ENCODE assay signal across 9 cellular contexts in the genomic region with DNA sequence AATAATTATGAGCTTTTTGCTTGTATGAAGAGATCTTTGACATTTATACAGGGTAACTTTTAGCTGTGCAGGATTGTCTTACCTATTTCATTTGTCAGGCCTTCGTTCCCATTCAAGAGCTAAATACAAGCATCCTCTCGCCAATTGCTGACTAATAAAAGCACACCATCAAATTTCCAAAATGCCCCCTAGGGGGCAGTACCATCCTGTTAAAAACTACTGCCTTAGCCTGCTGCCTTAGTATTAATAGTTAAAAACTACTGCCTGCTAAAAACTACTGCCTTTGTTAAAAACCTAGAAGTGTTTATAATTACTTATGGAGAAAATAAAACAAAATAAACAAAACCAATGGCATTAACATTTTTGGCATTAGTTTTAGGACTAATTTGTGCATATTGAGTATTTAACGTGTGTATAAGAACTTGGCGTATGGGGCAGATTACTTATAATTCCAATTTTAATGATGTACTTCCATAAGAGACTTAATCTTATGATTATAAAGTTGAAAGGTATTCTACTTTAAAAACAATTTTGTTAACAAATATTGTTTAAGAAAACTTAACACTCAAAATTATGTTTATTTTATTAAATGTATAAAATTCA. TPM values are rescaled to one million over a fixed set of nuclear protein-coding genes. Genes with fewer than 3 reads are reported as not detected.
DNase-seq lines count a peak whose midpoint lies in the region; ATAC-seq and TF ChIP-seq lines count a peak whose summit lies in the region.
"Had no signal": no experiment of that assay in that cellular context is flagged by ENCODE, and none has a peak within 500 bp of the region (broad histone marks: within the 10 kb centered on the region; RNA-seq: fewer than 3 reads in every experiment).

No MANE protein-coding gene starts in this region.

- H3K36me3 ChIP-seq in OCI-LY7 (ENCODE audit: insufficient read depth, low read length), result no peaks in the 10 kb centered on the region
- H3K36me3 ChIP-seq: BLaER1 had no signal

- no TSS peak for BruUV-seq in OCI-LY7 (replicated peaks; lab: Mats Ljungman, UMichigan)

- TF ChIP-seq EP300 in Ishikawa (IDR thresholded peaks at IDR 0.05; ENCODE audit: borderline replicate concordance), result no peak

- TF ChIP-seq RAD21 in Ishikawa (IDR thresholded peaks at IDR 0.05; ENCODE audit: low read depth), result peak; percentile 60

- peak; percentile 98 for TF ChIP-seq CTCF in OCI-LY7 (conservative IDR thresholded peaks at IDR 0.05; ENCODE audit: low read length)
- peak; percentile 75 for TF ChIP-seq CTCF in foreskin fibroblast (IDR thresholded peaks at IDR 0.05; ENCODE audit: low read depth, low read length)

- DNase-seq in NCI-H2107 treated with DMSO at 0.1 percent for 48 hours (lab: John Stamatoyannopoulos, UW; ENCODE audit: unreplicated experiment), result peak; percentile 85
- DNase-seq in NCI-H2107 (lab: John Stamatoyannopoulos, UW), result no peak
- peak; percentile 79 for DNase-seq in OCI-LY7 (ENCODE audit: low spot score)
- peak; percentile 23 for DNase-seq in activated T-helper 1 cell treated with Interleukin-2 at 50 U/mL for 16 hours (ENCODE audit: low read depth)
- peak; percentile 46 to 85 for DNase-seq in foreskin fibroblast
- DNase-seq in renal cortical epithelial cell (ENCODE audit: low read depth), result peak; percentile 68

- H4K20me1 ChIP-seq in OCI-LY7 (ENCODE audit: insufficient read depth, low read length), result no peaks in the 10 kb centered on the region
- H4K20me1 ChIP-seq: BLaER1 had no signal

- no peak overlapping the region for H3K27ac ChIP-seq in OCI-LY7 (ENCODE audit: low read depth, low read length, poor library complexity, severe bottlenecking)
- H3K27ac ChIP-seq: BLaER1 had no signal

- POLR2A ChIA-PET in OCI-LY7 (lab: Charles Lee), result interaction anchor here (1.0 to 2.0 kb wide), 3 partner anchors 34 to 97 kb away, joined by 3 to 5 read pairs (median 5); a partner anchor contains a TSS

- H3K4me1 ChIP-seq in OCI-LY7 (ENCODE audit: insufficient read depth, low read length, poor library complexity, severe bottlenecking), result peaks cover 14% of the 10 kb centered on the region

- CTCF ChIA-PET in OCI-LY7 (lab: Charles Lee; ENCODE audit: unreplicated experiment), result interaction anchor here (0.5 to 1.6 kb wide), 7 partner anchors 9 to 96 kb away, joined by 3 to 6 read pairs (median 4); a partner anchor contains a TSS

- H3K4me3 ChIP-seq in OCI-LY7 (ENCODE audit: low read depth, low read length, poor library complexity, severe bottlenecking) (no peak overlapping the region), foreskin fibroblast (ENCODE audit: low read depth in 1 of 2, low read length in 2 of 2) (no peak overlapping the region)
- H3K4me3 ChIP-seq: BLaER1 had no signal

- intact Hi-C loops in OCI-LY7 (cut with micrococcal nuclease; ENCODE audit: unreplicated experiment), result loop anchor here (5.0 to 10.0 kb wide), 2 partner anchors 198 to 355 kb away; no protein-coding TSS in a partner anchor

- H2AFZ ChIP-seq in OCI-LY7 (ENCODE audit: low read length), result no peak overlapping the region

- no peak for ATAC-seq in GM21515 (IDR thresholded peaks at IDR 0.05; ENCODE audit: unreplicated experiment)

- no peak overlapping the region for H3K4me2 ChIP-seq in OCI-LY7 (ENCODE audit: low read length)
- H3K4me2 ChIP-seq: BLaER1 had no signal

- H3K9me2 ChIP-seq in OCI-LY7 (ENCODE audit: insufficient read depth, low read length), result no peaks in the 10 kb centered on the region

- no peaks in the 10 kb centered on the region for H3K79me2 ChIP-seq in OCI-LY7 (ENCODE audit: insufficient read depth, low read depth, low read length)

- peaks cover 7% of the 10 kb centered on the region; the same call in 1 of the 2 replicates for H3K9me3 ChIP-seq in OCI-LY7 (ENCODE audit: low read length)

TF ChIP-seq in Ishikawa, 13 proteins besides CTCF, POLR2A, EP300 and RAD21:
- TF ChIP-seq, protein P1, sequence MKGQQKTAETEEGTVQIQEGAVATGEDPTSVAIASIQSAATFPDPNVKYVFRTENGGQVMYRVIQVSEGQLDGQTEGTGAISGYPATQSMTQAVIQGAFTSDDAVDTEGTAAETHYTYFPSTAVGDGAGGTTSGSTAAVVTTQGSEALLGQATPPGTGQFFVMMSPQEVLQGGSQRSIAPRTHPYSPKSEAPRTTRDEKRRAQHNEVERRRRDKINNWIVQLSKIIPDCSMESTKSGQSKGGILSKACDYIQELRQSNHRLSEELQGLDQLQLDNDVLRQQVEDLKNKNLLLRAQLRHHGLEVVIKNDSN (IDR thresholded peaks at IDR 0.05), result no peak
- TF ChIP-seq YY1 (IDR thresholded peaks at IDR 0.05; ENCODE audit: low read depth) (no peak), NFIC (IDR thresholded peaks at IDR 0.05) (no peak), ZBTB7A (IDR thresholded peaks at IDR 0.05; ENCODE audit: low read depth) (no peak), TEAD4 (IDR thresholded peaks at IDR 0.05) (no peak), CEBPB (IDR thresholded peaks at IDR 0.05) (no peak)
- TF ChIP-seq, protein P2, sequence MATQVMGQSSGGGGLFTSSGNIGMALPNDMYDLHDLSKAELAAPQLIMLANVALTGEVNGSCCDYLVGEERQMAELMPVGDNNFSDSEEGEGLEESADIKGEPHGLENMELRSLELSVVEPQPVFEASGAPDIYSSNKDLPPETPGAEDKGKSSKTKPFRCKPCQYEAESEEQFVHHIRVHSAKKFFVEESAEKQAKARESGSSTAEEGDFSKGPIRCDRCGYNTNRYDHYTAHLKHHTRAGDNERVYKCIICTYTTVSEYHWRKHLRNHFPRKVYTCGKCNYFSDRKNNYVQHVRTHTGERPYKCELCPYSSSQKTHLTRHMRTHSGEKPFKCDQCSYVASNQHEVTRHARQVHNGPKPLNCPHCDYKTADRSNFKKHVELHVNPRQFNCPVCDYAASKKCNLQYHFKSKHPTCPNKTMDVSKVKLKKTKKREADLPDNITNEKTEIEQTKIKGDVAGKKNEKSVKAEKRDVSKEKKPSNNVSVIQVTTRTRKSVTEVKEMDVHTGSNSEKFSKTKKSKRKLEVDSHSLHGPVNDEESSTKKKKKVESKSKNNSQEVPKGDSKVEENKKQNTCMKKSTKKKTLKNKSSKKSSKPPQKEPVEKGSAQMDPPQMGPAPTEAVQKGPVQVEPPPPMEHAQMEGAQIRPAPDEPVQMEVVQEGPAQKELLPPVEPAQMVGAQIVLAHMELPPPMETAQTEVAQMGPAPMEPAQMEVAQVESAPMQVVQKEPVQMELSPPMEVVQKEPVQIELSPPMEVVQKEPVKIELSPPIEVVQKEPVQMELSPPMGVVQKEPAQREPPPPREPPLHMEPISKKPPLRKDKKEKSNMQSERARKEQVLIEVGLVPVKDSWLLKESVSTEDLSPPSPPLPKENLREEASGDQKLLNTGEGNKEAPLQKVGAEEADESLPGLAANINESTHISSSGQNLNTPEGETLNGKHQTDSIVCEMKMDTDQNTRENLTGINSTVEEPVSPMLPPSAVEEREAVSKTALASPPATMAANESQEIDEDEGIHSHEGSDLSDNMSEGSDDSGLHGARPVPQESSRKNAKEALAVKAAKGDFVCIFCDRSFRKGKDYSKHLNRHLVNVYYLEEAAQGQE (IDR thresholded peaks at IDR 0.05; ENCODE audit: low read depth), result no peak
TF ChIP-seq in Ishikawa: peak in this region for 0.

RNA-seq across cellular contexts. Expression of a gene that starts 3.0 kb away (rescaled TPM):
- 94.2 and 102 TPM in 2 replicates for total RNA-seq in OCI-LY7 (2014; rRNA removed; shearing (Covaris generic))
- total RNA-seq in OCI-LY7 (2022) (52.6 and 55.1 TPM in 2 replicates), renal cortical epithelial cell (31.2 and 53.8 TPM in 2 replicates)

RNA-seq across cellular contexts. Expression of a gene that starts 21.9 kb away (rescaled TPM):
- 0.63 and 0.90 TPM in 2 replicates for total RNA-seq in OCI-LY7 (2014; rRNA removed; shearing (Covaris generic))
- total RNA-seq in OCI-LY7 (2022), result 1.3 and 1.5 TPM in 2 replicates
- 3.0 and 179 TPM in 2 replicates for total RNA-seq in renal cortical epithelial cell

RNA-seq across cellular contexts. Expression of a gene that starts 41.7 kb away (rescaled TPM):
- 0.54 and 1.7 TPM in 2 replicates for total RNA-seq in OCI-LY7 (2014; rRNA removed; shearing (Covaris generic))
- total RNA-seq in OCI-LY7 (2022), result 0.93 and 1.00 TPM in 2 replicates
- 1.2 and 3.3 TPM in 2 replicates for total RNA-seq in renal cortical epithelial cell

RNA-seq across cellular contexts. Expression of a gene that starts 51.3 kb away (rescaled TPM):
- 40.0 and 49.0 TPM in 2 replicates for total RNA-seq in OCI-LY7 (2014; rRNA removed; shearing (Covaris generic))
- total RNA-seq in OCI-LY7 (2022) (61.5 and 63.4 TPM in 2 replicates), renal cortical epithelial cell (7.5 and 15.3 TPM in 2 replicates)

RNA-seq across cellular contexts. Expression of a gene that starts 51.4 kb away (rescaled TPM):
- total RNA-seq in OCI-LY7 (2014; rRNA removed; shearing (Covaris generic)), result 81.5 and 91.5 TPM in 2 replicates
- 143 and 172 TPM in 2 replicates for total RNA-seq in OCI-LY7 (2022)
- total RNA-seq in renal cortical epithelial cell, result 114 and 161 TPM in 2 replicates
